Comparison of ENCODE assay signal across 9 cellular contexts in genomic region chr11:73393479-73394415, GRCh38. TPM values are rescaled to one million over a fixed set of nuclear protein-coding genes. Genes with fewer than 3 reads are reported as not detected.
A peak's percentile ranks its signal among the peaks of the same experiment; 100 is the strongest.
DNase-seq lines count a peak whose midpoint lies in the region; ATAC-seq, FAIRE-seq and TF ChIP-seq lines count a peak whose summit lies in the region.
"Had no signal": no experiment of that assay in that cellular context is flagged by ENCODE, and none has a peak within 500 bp of the region (broad histone marks: within the 10 kb centered on the region; RNA-seq: fewer than 3 reads in every experiment).

No MANE protein-coding gene starts in this region.

- H3K27ac ChIP-seq in DOHH2 (ENCODE audit: low read depth, low read length) = no peak overlapping the region
- no peak overlapping the region for H3K27ac ChIP-seq in KMS-11
- H3K27ac ChIP-seq in gastroesophageal sphincter = no peak overlapping the region
- no peak overlapping the region for H3K27ac ChIP-seq in pancreas
- H3K27ac ChIP-seq in upper lobe of left lung = peak overlapping the region in 1 of 4 donors; percentile 7
- H3K27ac ChIP-seq: epithelial cell of prostate had no signal

- H3K9me3 ChIP-seq in DOHH2 (ENCODE audit: control insufficient read depth, insufficient read depth, low read length) (no peaks in the 10 kb centered on the region), gastroesophageal sphincter (no peaks in the 10 kb centered on the region), pancreas (no peaks in the 10 kb centered on the region), upper lobe of left lung (no peaks in the 10 kb centered on the region)

- intact Hi-C loops in pancreas (cut with DNase I) = loop anchor here in 2 of 3 donors (5.0 to 10.0 kb wide), 4 partner anchors 36 to 261 kb away; no protein-coding TSS in a partner anchor

- H3K79me2 ChIP-seq in DOHH2 (ENCODE audit: control insufficient read depth, low read length) (peaks cover 14% of the 10 kb centered on the region), KMS-11 (ENCODE audit: insufficient read depth, low read depth) (no peaks in the 10 kb centered on the region)

- H4K20me1 ChIP-seq in DOHH2 (ENCODE audit: control insufficient read depth, insufficient read depth, low read depth, low read length) (no peaks in the 10 kb centered on the region), KMS-11 (ENCODE audit: insufficient read depth) (no peaks in the 10 kb centered on the region)

- no peak for FAIRE-seq in pancreas (lab: Jason Lieb, UNC)

- peaks cover 1% of the 10 kb centered on the region for H3K4me1 ChIP-seq in DOHH2 (ENCODE audit: control insufficient read depth, low read length)
- H3K4me1 ChIP-seq in KMS-11 (ENCODE audit: low read depth, poor library complexity, severe bottlenecking) = no peaks in the 10 kb centered on the region
- peaks cover 0 to 26% (median 0%) of the 10 kb centered on the region in 3 donors for H3K4me1 ChIP-seq in gastroesophageal sphincter
- H3K4me1 ChIP-seq in pancreas = no peaks in the 10 kb centered on the region
- H3K4me1 ChIP-seq in upper lobe of left lung = peaks cover 4 to 10% (median 6%) of the 10 kb centered on the region in 4 donors

- no peak for TF ChIP-seq POLR2A in gastroesophageal sphincter (IDR thresholded peaks at IDR 0.05)
- TF ChIP-seq POLR2A in upper lobe of left lung (IDR thresholded peaks at IDR 0.05) = no peak

- no peaks in the 10 kb centered on the region for H3K27me3 ChIP-seq in DOHH2 (ENCODE audit: control insufficient read depth, low read length)
- no peaks in the 10 kb centered on the region for H3K27me3 ChIP-seq in KMS-11 (ENCODE audit: insufficient read depth, low read depth)
- no peaks in the 10 kb centered on the region for H3K27me3 ChIP-seq in gastroesophageal sphincter
- H3K27me3 ChIP-seq in pancreas = no peaks in the 10 kb centered on the region
- H3K27me3 ChIP-seq in upper lobe of left lung = no peaks in the 10 kb centered on the region

- no peaks in the 10 kb centered on the region for H3K9me2 ChIP-seq in DOHH2 (replicated peaks; ENCODE audit: control insufficient read depth, low read length)

- WGBS in gastroesophageal sphincter (ENCODE audit: low coverage in 1 of 2), 2 donors = no CpG with 5 or more reads among the region's 16 CpGs
- WGBS in pancreas, 2 donors = 67 to 68% methylated on average over 16 of the region's 16 CpGs
- WGBS in upper lobe of left lung, 2 donors = 77 to 86% methylated on average over 9 to 15 of the region's 16 CpGs

- TF ChIP-seq CTCF in DOHH2 (IDR thresholded peaks at IDR 0.05; ENCODE audit: low read depth, low read length, poor library complexity, severe bottlenecking) (peak; percentile 84), KMS-11 (conservative IDR thresholded peaks at IDR 0.05; ENCODE audit: low read depth, low read length) (peak; percentile 78), gastroesophageal sphincter (IDR thresholded peaks at IDR 0.05) (peak in 3 of 4 experiments; percentile 76 to 86 (median 81)), pancreas (IDR thresholded peaks at IDR 0.05) (peak; percentile 49 to 73 (median 63)), upper lobe of left lung (IDR thresholded peaks at IDR 0.05) (peak; percentile 73 to 89 (median 86))

- H3F3A ChIP-seq in DOHH2 (ENCODE audit: control insufficient read depth, insufficient read depth) = no peaks in the 10 kb centered on the region

- TF ChIP-seq EP300 in gastroesophageal sphincter (IDR thresholded peaks at IDR 0.05) (no peak), upper lobe of left lung (IDR thresholded peaks at IDR 0.05) (no peak)

- no peak overlapping the region for H3K4me2 ChIP-seq in DOHH2 (ENCODE audit: low read length)
- no peak overlapping the region for H3K4me2 ChIP-seq in KMS-11

- H3K4me3 ChIP-seq in DOHH2 (ENCODE audit: low read length) (no peak overlapping the region), KMS-11 (IDR thresholded peaks at IDR 0.05; ENCODE audit: insufficient read depth, low read depth, low read length) (no peak overlapping the region), gastroesophageal sphincter (no peak overlapping the region), pancreas (no peak overlapping the region), upper lobe of left lung (no peak overlapping the region)

- DNase-seq in SHP77 treated with DMSO at 0.1 percent for 48 hours (lab: John Stamatoyannopoulos, UW) = peak; percentile 26
- peak; percentile 46 for DNase-seq in activated gamma-delta T cell treated with anti-CD3 and anti-CD28 coated beads, Interleukin-2, amount 50 U/mL, for 16 hours (ENCODE audit: low read depth)
- DNase-seq in pancreas = peak; percentile 47 to 85 (median 74)
- DNase-seq in upper lobe of left lung = peak in 1 of 2 donors; percentile 80

- no peak overlapping the region for H3K9ac ChIP-seq in KMS-11

- peaks cover 93% of the 10 kb centered on the region for H3K36me3 ChIP-seq in DOHH2 (ENCODE audit: control insufficient read depth, low read length)
- no peaks in the 10 kb centered on the region for H3K36me3 ChIP-seq in KMS-11 (ENCODE audit: insufficient read depth)
- no peaks in the 10 kb centered on the region for H3K36me3 ChIP-seq in gastroesophageal sphincter
- H3K36me3 ChIP-seq in pancreas = no peaks in the 10 kb centered on the region
- H3K36me3 ChIP-seq in upper lobe of left lung = peaks cover 0 to 21% (median 11%) of the 10 kb centered on the region in 4 donors

- ATAC-seq in gastroesophageal sphincter = peak; percentile 58
- ATAC-seq in pancreas = peak; percentile 80 to 91 (median 90)
- peak; percentile 56 to 79 for ATAC-seq in upper lobe of left lung (ENCODE audit: low FRiP score in 2 of 2)
- no peak for ATAC-seq in GM19455 (IDR thresholded peaks at IDR 0.05; ENCODE audit: unreplicated experiment)

- H2AFZ ChIP-seq in KMS-11 (ENCODE audit: low read depth) = no peak overlapping the region

RNA-seq across cellular contexts. Expression of gene RELT, which starts 17.5 kb away (rescaled TPM):
- total RNA-seq in gastroesophageal sphincter = 1 to 10 TPM; 2.3 to 5.7 (median 3.5) TPM
- 1 to 10 TPM in 2 of 6 donors, under 1 TPM in 4; 0.23 to 4.7 (median 0.75) TPM for total RNA-seq in pancreas
- under 1 TPM; 0.59 to 0.91 TPM for polyA plus RNA-seq in pancreas
- total RNA-seq in upper lobe of left lung = 10 to 100 TPM in 5 of 6 donors, 1 to 10 TPM in 1; 4.9 to 27.0 (median 19.2) TPM
